11 cellular contexts compared by ENCODE assay signal in the genomic region with DNA sequence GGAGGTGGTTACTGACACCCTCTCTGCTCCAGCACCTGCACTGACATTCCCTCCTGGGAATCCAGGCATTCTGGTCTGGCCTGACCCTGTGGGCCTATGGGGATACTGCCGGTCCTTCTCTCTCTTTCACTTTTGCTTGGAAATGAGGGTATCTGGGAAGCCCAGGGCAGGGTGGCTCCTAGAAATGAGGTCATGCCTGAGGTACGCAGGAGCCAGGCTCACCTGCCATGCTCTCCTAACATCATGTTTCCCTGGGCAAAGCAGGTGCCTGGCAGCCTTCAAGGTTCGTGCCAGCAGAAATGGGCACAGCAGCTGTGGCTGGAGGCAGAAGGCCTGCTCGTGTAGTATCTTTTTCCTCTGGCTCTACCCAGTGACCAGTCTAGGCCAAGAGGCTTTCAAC. TPM values are rescaled to one million over a fixed set of nuclear protein-coding genes. Genes with fewer than 3 reads are reported as not detected.
DNase-seq lines count a peak whose midpoint lies in the region; ATAC-seq and TF ChIP-seq lines count a peak whose summit lies in the region.
"Had no signal": no experiment of that assay in that cellular context is flagged by ENCODE, and none has a peak within 500 bp of the region (broad histone marks: within the 10 kb centered on the region; RNA-seq: fewer than 3 reads in every experiment).

No MANE protein-coding gene starts in this region.

- H3K4me2 ChIP-seq in SK-N-SH (peak overlapping the region; percentile 96), GM23338 (no peak overlapping the region)

- POLR2A ChIA-PET in SK-N-SH (lab: Yijun Ruan, JAX): no interaction called here

- CTCF ChIA-PET in SK-N-SH (lab: Yijun Ruan, JAX): interaction anchor here (1.2 to 9.0 kb wide), 7 partner anchors 28 to 62 kb away, joined by 3 to 126 read pairs (median 25); a partner anchor contains a TSS

- WGBS in SK-N-SH (ENCODE audit: low lambda C conversion rate): 49% methylated on average over 4 of the region's 4 CpGs

- intact Hi-C loops in upper lobe of right lung (cut with DNase I): no loop called here

- peaks cover 99% of the 10 kb centered on the region for H3K79me2 ChIP-seq in SK-N-SH (ENCODE audit: insufficient read depth)
- no peaks in the 10 kb centered on the region for H3K79me2 ChIP-seq in GM23338 (replicated peaks; ENCODE audit: insufficient read depth)

- H4K20me1 ChIP-seq in SK-N-SH (ENCODE audit: insufficient read depth): no peaks in the 10 kb centered on the region
- H4K20me1 ChIP-seq in GM23338 (replicated peaks; ENCODE audit: insufficient read depth): no peaks in the 10 kb centered on the region

- H3K36me3 ChIP-seq in SK-N-SH (replicated peaks in 1 of 2; ENCODE audit: control insufficient read depth in 1 of 2, insufficient read depth in 2 of 2, low read length in 1 of 2): peaks cover 0 to 33% of the 10 kb centered on the region in 2 experiments
- peaks cover 0 to under 1% of the 10 kb centered on the region in 2 donors for H3K36me3 ChIP-seq in duodenal mucosa (ENCODE audit: control insufficient read depth in 1 of 2, insufficient read depth in 2 of 2, low read length in 2 of 2)
- H3K36me3 ChIP-seq in mucosa of stomach (ENCODE audit: control insufficient read depth, insufficient read depth, low read length): no peaks in the 10 kb centered on the region
- H3K36me3 ChIP-seq in upper lobe of right lung: no peaks in the 10 kb centered on the region
- H3K36me3 ChIP-seq in GM23338 (ENCODE audit: insufficient read depth): no peaks in the 10 kb centered on the region

- peaks cover 24% of the 10 kb centered on the region for H3K4me1 Mint-ChIP-seq in GM23338

- H3K9ac ChIP-seq in SK-N-SH: peak overlapping the region; percentile 98
- peak overlapping the region; percentile 45 to 51 for H3K9ac ChIP-seq in duodenal mucosa (ENCODE audit: low read depth in 1 of 2, low read length in 2 of 2)
- peak overlapping the region; percentile 41 for H3K9ac ChIP-seq in mucosa of stomach (ENCODE audit: low read length)

- H3K27ac ChIP-seq in SK-N-SH (ENCODE audit: low read depth in 2 of 2, low read length in 1 of 2) (peak overlapping the region; percentile 77 to 100), duodenal mucosa (ENCODE audit: low read depth, low read length) (no peak overlapping the region), upper lobe of right lung (peak overlapping the region; percentile 8), GM23338 (ENCODE audit: low read depth) (no peak overlapping the region)

- H3K36me3 Mint-ChIP-seq in GM23338 (ENCODE audit: low read depth): peaks cover 4% of the 10 kb centered on the region; the same call in 1 of the 3 replicates

- no peak overlapping the region for H3K4me3 Mint-ChIP-seq in GM23338

- no peak overlapping the region for H2AFZ ChIP-seq in SK-N-SH (ENCODE audit: low read depth)
- no peak overlapping the region for H2AFZ ChIP-seq in GM23338

- DNase-seq in SK-N-SH: no peak
- no peak for DNase-seq in upper lobe of right lung
- no peak for DNase-seq in central memory CD4-positive, alpha-beta T cell
- DNase-seq in GM23338 (ENCODE audit: low spot score): no peak
- DNase-seq: 8988T; effector CD8-positive, alpha-beta T cell; NCI-H524 treated with DMSO at 0.1 percent for 48 hours had no signal

- peaks cover 85% of the 10 kb centered on the region for H3F3A ChIP-seq in SK-N-SH (replicated peaks; ENCODE audit: insufficient read depth)
- peaks cover 11% of the 10 kb centered on the region for H3F3A ChIP-seq in GM23338 (replicated peaks; ENCODE audit: low read depth)

- no peaks in the 10 kb centered on the region for H3K9me3 ChIP-seq in SK-N-SH
- no peaks in the 10 kb centered on the region for H3K9me3 ChIP-seq in duodenal mucosa (ENCODE audit: control insufficient read depth in 1 of 2, low read length in 2 of 2)
- H3K9me3 ChIP-seq in mucosa of stomach (ENCODE audit: control insufficient read depth, low read length): no peaks in the 10 kb centered on the region
- H3K9me3 ChIP-seq in upper lobe of right lung: no peaks in the 10 kb centered on the region

- H3K4me3 ChIP-seq in SK-N-SH (ENCODE audit: low read depth in 2 of 2, low read length in 1 of 2) (peak overlapping the region; percentile 90 to 91; a peak in 3 of 4 replicates), duodenal mucosa (ENCODE audit: low read depth in 1 of 2, low read length in 2 of 2) (peak overlapping the region; percentile 29 to 81), mucosa of stomach (ENCODE audit: low read length) (no peak overlapping the region), upper lobe of right lung (peak overlapping the region; percentile 90), GM23338 (no peak overlapping the region)

- H3K9me2 ChIP-seq in SK-N-SH (no peaks in the 10 kb centered on the region), GM23338 (ENCODE audit: insufficient read depth) (no peaks in the 10 kb centered on the region)

- H3K4me1 ChIP-seq in SK-N-SH (ENCODE audit: control insufficient read depth in 1 of 2, insufficient read depth in 2 of 2, low read depth in 1 of 2, low read length in 1 of 2): peaks cover 57 to 64% of the 10 kb centered on the region in 2 experiments
- H3K4me1 ChIP-seq in duodenal mucosa (ENCODE audit: control insufficient read depth in 1 of 2, insufficient read depth in 2 of 2, low read length in 2 of 2): peaks cover 64 to 78% of the 10 kb centered on the region in 2 donors
- peaks cover 81% of the 10 kb centered on the region for H3K4me1 ChIP-seq in mucosa of stomach (ENCODE audit: control insufficient read depth, insufficient read depth, low read length)
- peaks cover 73% of the 10 kb centered on the region for H3K4me1 ChIP-seq in upper lobe of right lung
- H3K4me1 ChIP-seq in GM23338 (ENCODE audit: insufficient read depth): peaks cover 7% of the 10 kb centered on the region; the same call in 1 of the 2 replicates

- TF ChIP-seq CTCF in SK-N-SH (IDR thresholded peaks at IDR 0.05) (no peak), upper lobe of right lung (IDR thresholded peaks at IDR 0.05) (no peak), GM23338 (conservative IDR thresholded peaks at IDR 0.05; ENCODE audit: low read depth in 2 of 2) (no peak)

- no peak for TF ChIP-seq EP300 in SK-N-SH (IDR thresholded peaks at IDR 0.05; ENCODE audit: borderline replicate concordance in 1 of 2, low read depth in 1 of 2, low read length in 1 of 2)

- H3K27ac Mint-ChIP-seq in GM23338: no peak overlapping the region

- no peak for ATAC-seq in SK-N-SH treated with all-trans-retinoic acid at 6 μM for 48 hours
- no peak for ATAC-seq in upper lobe of right lung
- no peak for ATAC-seq in GM21576 (IDR thresholded peaks at IDR 0.05; ENCODE audit: unreplicated experiment)
- ATAC-seq in GM23338: no peak

- no peaks in the 10 kb centered on the region for H3K27me3 ChIP-seq in SK-N-SH (ENCODE audit: insufficient read depth)
- no peaks in the 10 kb centered on the region for H3K27me3 ChIP-seq in duodenal mucosa (ENCODE audit: control insufficient read depth in 1 of 2, insufficient read depth in 2 of 2, low read length in 2 of 2)
- H3K27me3 ChIP-seq in mucosa of stomach (ENCODE audit: control insufficient read depth, insufficient read depth, low read length): no peaks in the 10 kb centered on the region
- H3K27me3 ChIP-seq in upper lobe of right lung: no peaks in the 10 kb centered on the region
- H3K27me3 ChIP-seq in GM23338 (ENCODE audit: insufficient read depth): peaks cover 19% of the 10 kb centered on the region

- no peaks in the 10 kb centered on the region for H3K9me3 Mint-ChIP-seq in GM23338

- TF ChIP-seq RAD21 in SK-N-SH (IDR thresholded peaks at IDR 0.05; ENCODE audit: low read length): no peak

- H3K27me3 Mint-ChIP-seq in GM23338 (ENCODE audit: insufficient read depth, low read depth, poor library complexity): peaks cover 42% of the 10 kb centered on the region

TF ChIP-seq in SK-N-SH, 30 proteins besides CTCF, POLR2A, EP300 and RAD21 (continues in another document):
- TF ChIP-seq MEF2A (IDR thresholded peaks at IDR 0.05; ENCODE audit: borderline replicate concordance, low read depth) (no peak), RXRA (IDR thresholded peaks at IDR 0.05; ENCODE audit: borderline replicate concordance, low read depth) (no peak), TAF1 (IDR thresholded peaks at IDR 0.05; ENCODE audit: borderline replicate concordance, low read depth, low read length) (no peak), MXI1 (IDR thresholded peaks at IDR 0.05; ENCODE audit: low read depth, low read length) (no peak), TCF12 (IDR thresholded peaks at IDR 0.05) (no peak), POLR2AphosphoS5 (IDR thresholded peaks at IDR 0.05; ENCODE audit: low read depth, low read length) (no peak)

TF ChIP-seq in SK-N-SH treated with all-trans-retinoic acid at 6 μM for 48 hours, 23 proteins besides CTCF, POLR2A, EP300 and RAD21:
- TF ChIP-seq ZNF70 (CRISPR knock-in tag; IDR thresholded peaks at IDR 0.05) (no peak), ZFP30 (CRISPR knock-in tag; IDR thresholded peaks at IDR 0.05) (no peak), ARNTL (CRISPR knock-in tag; IDR thresholded peaks at IDR 0.05; ENCODE audit: borderline replicate concordance, low read depth) (no peak), TOX (CRISPR knock-in tag; IDR thresholded peaks at IDR 0.05; ENCODE audit: borderline replicate concordance) (no peak)

RNA-seq across cellular contexts. Expression of a gene that starts 3.3 kb away (rescaled TPM):
- polyA plus RNA-seq in SK-N-SH (2012; rRNA removed) (543 and 766 TPM in 2 replicates), GM23338 (2016; fragmentation: Nextera tagmentation; extraction: Ambion mirVana) (9.6 and 11.0 TPM in 2 replicates)
- 239 and 423 TPM in 2 replicates for polyA plus RNA-seq in SK-N-SH (2012; cell fraction: cytosol; rRNA removed)
- 1,445 and 1,576 TPM in 2 replicates for polyA plus RNA-seq in SK-N-SH (2012; cell fraction: nucleus; rRNA removed)
- total RNA-seq in upper lobe of right lung: 212 TPM
- 23.2 and 28.3 TPM in 2 replicates for total RNA-seq in GM23338 (2014; rRNA removed; shearing (Covaris generic))

RNA-seq across cellular contexts. Expression of a gene that starts 35.9 kb away (rescaled TPM):
- polyA plus RNA-seq in SK-N-SH (2012; rRNA removed) (96.1 and 124 TPM in 2 replicates), GM23338 (2016; fragmentation: Nextera tagmentation; extraction: Ambion mirVana) (12.0 and 13.2 TPM in 2 replicates)
- 41.5 and 62.1 TPM in 2 replicates for polyA plus RNA-seq in SK-N-SH (2012; cell fraction: cytosol; rRNA removed)
- polyA plus RNA-seq in SK-N-SH (2012; cell fraction: nucleus; rRNA removed): 123 and 147 TPM in 2 replicates
- 30.2 TPM for total RNA-seq in upper lobe of right lung
- 11.4 and 15.9 TPM in 2 replicates for total RNA-seq in GM23338 (2014; rRNA removed; shearing (Covaris generic))

Comparison
In these comparisons a context has a peak if more than half of its experiments do, and no peak if none do; other contexts are left out.
1. H3K27ac ChIP-seq: peak in SK-N-SH (2 of 2) and upper lobe of right lung (single experiment); none in duodenal mucosa (single experiment) and GM23338 (single experiment).
2. H3K4me3 ChIP-seq: peak in SK-N-SH (2 of 2), duodenal mucosa (2 of 2) and upper lobe of right lung (single experiment); none in mucosa of stomach (single experiment) and GM23338 (single experiment).
3. H3K9ac ChIP-seq: peak in every context shown above with its lines; median percentile 98 in SK-N-SH; 48 in duodenal mucosa; 41 in mucosa of stomach.